ENCODE assay signal across 17 cellular contexts in the genomic region with DNA sequence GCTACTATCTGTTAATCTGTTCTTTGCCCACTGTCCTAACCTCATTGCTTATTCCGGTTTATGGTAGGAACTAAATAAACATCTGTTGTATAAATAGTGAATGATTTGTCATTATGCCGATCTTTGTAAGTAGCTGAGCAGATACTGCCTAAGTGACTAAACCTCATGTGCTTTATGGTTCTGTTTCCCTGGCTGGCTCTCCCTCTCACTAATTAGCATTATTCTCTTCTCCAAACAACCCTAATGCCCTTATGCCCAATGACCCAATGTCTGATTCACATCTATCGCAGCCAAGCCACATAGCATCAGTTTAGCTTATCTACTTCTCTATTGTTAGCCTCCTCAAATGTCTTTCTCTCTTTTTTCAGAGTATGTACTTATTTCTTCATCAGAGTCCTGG.
"Had no signal": no experiment of that assay in that cellular context is flagged by ENCODE, and none has a peak within 500 bp of the region (broad histone marks: within the 10 kb centered on the region; RNA-seq: fewer than 3 reads in every experiment).

No MANE protein-coding gene starts in this region.

- H3K9me3 ChIP-seq: adrenal gland, tibial artery, uterus had no signal

- H3K36me3 ChIP-seq: adrenal gland, cardiac muscle cell, tibial artery, uterus had no signal

- H3K27me3 ChIP-seq: adrenal gland, cardiac muscle cell, tibial artery, uterus had no signal

- H3K4me1 ChIP-seq: adrenal gland, tibial artery, uterus had no signal

- H3K4me3 ChIP-seq: adrenal gland, cardiac muscle cell, tibial artery, uterus had no signal

- DNase-seq: activated CD4-positive, alpha-beta T cell treated with anti-CD3 and anti-CD28 coated beads, Interleukin-2, amount 10 ng/mL, durations not matched to agents 24 days and 14 days; activated CD8-positive, alpha-beta T cell treated with anti-CD3 and anti-CD28 coated beads for 36 hours; activated naive CD4-positive, alpha-beta T cell treated with anti-CD3 and anti-CD28 coated beads, Interleukin-2, amount 50 U/mL, for 16 hours; activated T-cell treated with anti-CD3 and anti-CD28 coated beads, Interleukin-2, amount 50 U/mL, for 4 hours; adrenal gland; endodermal cell; erythroblast; right cardiac atrium; stimulated activated CD4-positive, alpha-beta T cell treated with anti-CD3 and anti-CD28 coated beads, Interleukin-2, amount 100 ng/mL, for 24 hours; stimulated activated naive CD4-positive, alpha-beta T cell treated with Interleukin-2 at 50 U/mL for 16 hours; substantia nigra; T-helper 1 cell; T-helper 9 cell; tibial artery; uterus had no signal

- H3K27ac ChIP-seq: adrenal gland, cardiac muscle cell, tibial artery, uterus had no signal

- ATAC-seq: activated CD8-positive, alpha-beta T cell treated with anti-CD3 and anti-CD28 coated beads for 36 hours; activated T-cell treated with anti-CD3 and anti-CD28 coated beads, Interleukin-2, amount 50 U/mL, for 4 hours; left lobe of liver; right cardiac atrium had no signal
